In the genomic region with DNA sequence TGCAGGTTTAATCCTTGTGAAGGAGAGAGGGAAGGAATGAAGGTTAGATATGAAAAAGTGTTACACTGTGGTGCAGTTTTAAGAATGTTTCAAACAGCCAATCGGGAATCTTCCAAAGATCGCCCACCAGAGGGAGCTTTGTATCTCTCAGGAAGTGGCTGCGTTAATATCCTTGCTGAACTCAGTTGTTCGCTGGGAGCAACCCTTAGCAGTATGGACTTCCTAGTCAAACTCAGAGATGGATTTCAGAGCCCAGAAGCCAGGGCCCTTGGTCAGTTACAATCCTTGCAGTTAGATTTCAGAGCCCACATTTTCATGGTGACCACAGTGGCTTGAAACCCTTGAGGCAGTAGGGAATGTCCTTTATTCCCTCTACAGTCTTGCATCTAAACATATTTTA, we compare ENCODE assay signal across 8 cellular contexts.
DNase-seq lines count a peak whose midpoint lies in the region; ATAC-seq and TF ChIP-seq lines count a peak whose summit lies in the region.

No MANE protein-coding gene starts in this region.

- ATAC-seq in GM23338 (peak; percentile 95), mucosa of descending colon (peak; percentile 59), GM21737 (IDR thresholded peaks at IDR 0.05; ENCODE audit: unreplicated experiment) (no peak)

- H3K79me2 ChIP-seq in GM23338 (replicated peaks; ENCODE audit: insufficient read depth), result no peaks in the 10 kb centered on the region

- H3K4me1 ChIP-seq in GM23338 (ENCODE audit: insufficient read depth) (no peaks in the 10 kb centered on the region; the same call in 1 of the 2 replicates), mucosa of descending colon (ENCODE audit: low read depth) (no peaks in the 10 kb centered on the region)

- no peaks in the 10 kb centered on the region for H3K36me3 Mint-ChIP-seq in GM23338 (ENCODE audit: low read depth)

- no peaks in the 10 kb centered on the region for H3K9me2 ChIP-seq in GM23338 (ENCODE audit: insufficient read depth)

- H3K36me3 ChIP-seq in GM23338 (ENCODE audit: insufficient read depth), result no peaks in the 10 kb centered on the region
- no peaks in the 10 kb centered on the region for H3K36me3 ChIP-seq in mucosa of descending colon (ENCODE audit: low read depth)

- H3K27me3 ChIP-seq in GM23338 (ENCODE audit: insufficient read depth), result no peaks in the 10 kb centered on the region

- intact Hi-C loops in mucosa of descending colon (cut with DNase I, micrococcal nuclease), result loop anchor here (5.0 to 10.0 kb wide), 2 partner anchors 475 to 478 kb away; no protein-coding TSS in a partner anchor

- H3K9me3 Mint-ChIP-seq in GM23338, result no peaks in the 10 kb centered on the region

- peaks cover 2% of the 10 kb centered on the region for H3K27me3 Mint-ChIP-seq in GM23338 (ENCODE audit: insufficient read depth, low read depth, poor library complexity)

- H3K9me3 ChIP-seq in mucosa of descending colon, result no peaks in the 10 kb centered on the region

- no peak overlapping the region for H3K27ac Mint-ChIP-seq in GM23338

- H3K4me2 ChIP-seq in GM23338, result no peak overlapping the region

- no peak overlapping the region for H3K27ac ChIP-seq in GM23338 (ENCODE audit: low read depth)

- H2AFZ ChIP-seq in GM23338, result no peak overlapping the region

- no peak overlapping the region for H3K4me3 Mint-ChIP-seq in GM23338

- peaks cover 9% of the 10 kb centered on the region; the same call in 2 of the 3 replicates for H3K4me1 Mint-ChIP-seq in GM23338

- TF ChIP-seq CTCF in GM23338 (conservative IDR thresholded peaks at IDR 0.05; ENCODE audit: low read depth in 2 of 2), result peak; percentile 77
- TF ChIP-seq CTCF in mucosa of descending colon (IDR thresholded peaks at IDR 0.05), result no peak

- no peaks in the 10 kb centered on the region for H4K20me1 ChIP-seq in GM23338 (replicated peaks; ENCODE audit: insufficient read depth)

- DNase-seq in AML-193 (lab: John Stamatoyannopoulos, UW) (peak; percentile 1 to 34), GM23338 (ENCODE audit: low spot score) (peak; percentile 85), NCI-H82 (lab: John Stamatoyannopoulos, UW) (peak; percentile 82), dermis blood vessel endothelial cell (peak; percentile 9), mucosa of descending colon (peak in 1 of 3 donors; percentile 71), 8988T (no peak), activated gamma-delta T cell (lab: John Stamatoyannopoulos, UW) (no peak)

- no peaks in the 10 kb centered on the region for H3F3A ChIP-seq in GM23338 (replicated peaks; ENCODE audit: low read depth)

- H3K4me3 ChIP-seq in GM23338 (no peak overlapping the region), mucosa of descending colon (no peak overlapping the region)

TF ChIP-seq in GM23338, 12 proteins besides CTCF, POLR2A, EP300 and RAD21:
- TF ChIP-seq, protein P1, sequence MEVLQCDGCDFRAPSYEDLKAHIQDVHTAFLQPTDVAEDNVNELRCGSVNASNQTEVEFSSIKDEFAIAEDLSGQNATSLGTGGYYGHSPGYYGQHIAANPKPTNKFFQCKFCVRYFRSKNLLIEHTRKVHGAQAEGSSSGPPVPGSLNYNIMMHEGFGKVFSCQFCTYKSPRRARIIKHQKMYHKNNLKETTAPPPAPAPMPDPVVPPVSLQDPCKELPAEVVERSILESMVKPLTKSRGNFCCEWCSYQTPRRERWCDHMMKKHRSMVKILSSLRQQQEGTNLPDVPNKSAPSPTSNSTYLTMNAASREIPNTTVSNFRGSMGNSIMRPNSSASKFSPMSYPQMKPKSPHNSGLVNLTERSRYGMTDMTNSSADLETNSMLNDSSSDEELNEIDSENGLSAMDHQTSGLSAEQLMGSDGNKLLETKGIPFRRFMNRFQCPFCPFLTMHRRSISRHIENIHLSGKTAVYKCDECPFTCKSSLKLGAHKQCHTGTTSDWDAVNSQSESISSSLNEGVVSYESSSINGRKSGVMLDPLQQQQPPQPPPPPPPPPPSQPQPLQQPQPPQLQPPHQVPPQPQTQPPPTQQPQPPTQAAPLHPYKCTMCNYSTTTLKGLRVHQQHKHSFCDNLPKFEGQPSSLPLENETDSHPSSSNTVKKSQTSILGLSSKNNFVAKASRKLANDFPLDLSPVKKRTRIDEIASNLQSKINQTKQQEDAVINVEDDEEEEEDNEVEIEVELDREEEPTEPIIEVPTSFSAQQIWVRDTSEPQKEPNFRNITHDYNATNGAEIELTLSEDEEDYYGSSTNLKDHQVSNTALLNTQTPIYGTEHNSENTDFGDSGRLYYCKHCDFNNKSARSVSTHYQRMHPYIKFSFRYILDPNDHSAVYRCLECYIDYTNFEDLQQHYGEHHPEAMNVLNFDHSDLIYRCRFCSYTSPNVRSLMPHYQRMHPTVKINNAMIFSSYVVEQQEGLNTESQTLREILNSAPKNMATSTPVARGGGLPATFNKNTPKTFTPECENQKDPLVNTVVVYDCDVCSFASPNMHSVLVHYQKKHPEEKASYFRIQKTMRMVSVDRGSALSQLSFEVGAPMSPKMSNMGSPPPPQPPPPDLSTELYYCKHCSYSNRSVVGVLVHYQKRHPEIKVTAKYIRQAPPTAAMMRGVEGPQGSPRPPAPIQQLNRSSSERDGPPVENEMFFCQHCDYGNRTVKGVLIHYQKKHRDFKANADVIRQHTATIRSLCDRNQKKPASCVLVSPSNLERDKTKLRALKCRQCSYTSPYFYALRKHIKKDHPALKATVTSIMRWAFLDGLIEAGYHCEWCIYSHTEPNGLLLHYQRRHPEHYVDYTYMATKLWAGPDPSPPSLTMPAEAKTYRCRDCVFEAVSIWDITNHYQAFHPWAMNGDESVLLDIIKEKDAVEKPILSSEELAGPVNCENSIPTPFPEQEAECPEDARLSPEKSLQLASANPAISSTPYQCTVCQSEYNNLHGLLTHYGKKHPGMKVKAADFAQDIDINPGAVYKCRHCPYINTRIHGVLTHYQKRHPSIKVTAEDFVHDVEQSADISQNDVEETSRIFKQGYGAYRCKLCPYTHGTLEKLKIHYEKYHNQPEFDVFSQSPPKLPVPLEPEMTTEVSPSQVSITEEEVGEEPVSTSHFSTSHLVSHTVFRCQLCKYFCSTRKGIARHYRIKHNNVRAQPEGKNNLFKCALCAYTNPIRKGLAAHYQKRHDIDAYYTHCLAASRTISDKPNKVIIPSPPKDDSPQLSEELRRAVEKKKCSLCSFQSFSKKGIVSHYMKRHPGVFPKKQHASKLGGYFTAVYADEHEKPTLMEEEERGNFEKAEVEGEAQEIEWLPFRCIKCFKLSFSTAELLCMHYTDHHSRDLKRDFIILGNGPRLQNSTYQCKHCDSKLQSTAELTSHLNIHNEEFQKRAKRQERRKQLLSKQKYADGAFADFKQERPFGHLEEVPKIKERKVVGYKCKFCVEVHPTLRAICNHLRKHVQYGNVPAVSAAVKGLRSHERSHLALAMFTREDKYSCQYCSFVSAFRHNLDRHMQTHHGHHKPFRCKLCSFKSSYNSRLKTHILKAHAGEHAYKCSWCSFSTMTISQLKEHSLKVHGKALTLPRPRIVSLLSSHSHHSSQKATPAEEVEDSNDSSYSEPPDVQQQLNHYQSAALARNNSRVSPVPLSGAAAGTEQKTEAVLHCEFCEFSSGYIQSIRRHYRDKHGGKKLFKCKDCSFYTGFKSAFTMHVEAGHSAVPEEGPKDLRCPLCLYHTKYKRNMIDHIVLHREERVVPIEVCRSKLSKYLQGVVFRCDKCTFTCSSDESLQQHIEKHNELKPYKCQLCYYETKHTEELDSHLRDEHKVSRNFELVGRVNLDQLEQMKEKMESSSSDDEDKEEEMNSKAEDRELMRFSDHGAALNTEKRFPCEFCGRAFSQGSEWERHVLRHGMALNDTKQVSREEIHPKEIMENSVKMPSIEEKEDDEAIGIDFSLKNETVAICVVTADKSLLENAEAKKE (CRISPR knock-in tag; IDR thresholded peaks at IDR 0.05), result no peak
- TF ChIP-seq STAT1 (IDR thresholded peaks at IDR 0.05; ENCODE audit: unreplicated experiment) (no peak), ZNF114 (CRISPR knock-in tag; IDR thresholded peaks at IDR 0.05) (no peak)
- TF ChIP-seq, protein P2, sequence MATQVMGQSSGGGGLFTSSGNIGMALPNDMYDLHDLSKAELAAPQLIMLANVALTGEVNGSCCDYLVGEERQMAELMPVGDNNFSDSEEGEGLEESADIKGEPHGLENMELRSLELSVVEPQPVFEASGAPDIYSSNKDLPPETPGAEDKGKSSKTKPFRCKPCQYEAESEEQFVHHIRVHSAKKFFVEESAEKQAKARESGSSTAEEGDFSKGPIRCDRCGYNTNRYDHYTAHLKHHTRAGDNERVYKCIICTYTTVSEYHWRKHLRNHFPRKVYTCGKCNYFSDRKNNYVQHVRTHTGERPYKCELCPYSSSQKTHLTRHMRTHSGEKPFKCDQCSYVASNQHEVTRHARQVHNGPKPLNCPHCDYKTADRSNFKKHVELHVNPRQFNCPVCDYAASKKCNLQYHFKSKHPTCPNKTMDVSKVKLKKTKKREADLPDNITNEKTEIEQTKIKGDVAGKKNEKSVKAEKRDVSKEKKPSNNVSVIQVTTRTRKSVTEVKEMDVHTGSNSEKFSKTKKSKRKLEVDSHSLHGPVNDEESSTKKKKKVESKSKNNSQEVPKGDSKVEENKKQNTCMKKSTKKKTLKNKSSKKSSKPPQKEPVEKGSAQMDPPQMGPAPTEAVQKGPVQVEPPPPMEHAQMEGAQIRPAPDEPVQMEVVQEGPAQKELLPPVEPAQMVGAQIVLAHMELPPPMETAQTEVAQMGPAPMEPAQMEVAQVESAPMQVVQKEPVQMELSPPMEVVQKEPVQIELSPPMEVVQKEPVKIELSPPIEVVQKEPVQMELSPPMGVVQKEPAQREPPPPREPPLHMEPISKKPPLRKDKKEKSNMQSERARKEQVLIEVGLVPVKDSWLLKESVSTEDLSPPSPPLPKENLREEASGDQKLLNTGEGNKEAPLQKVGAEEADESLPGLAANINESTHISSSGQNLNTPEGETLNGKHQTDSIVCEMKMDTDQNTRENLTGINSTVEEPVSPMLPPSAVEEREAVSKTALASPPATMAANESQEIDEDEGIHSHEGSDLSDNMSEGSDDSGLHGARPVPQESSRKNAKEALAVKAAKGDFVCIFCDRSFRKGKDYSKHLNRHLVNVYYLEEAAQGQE (IDR thresholded peaks at IDR 0.05; ENCODE audit: unreplicated experiment), result no peak

Comparison
In these comparisons a context has a peak if more than half of its experiments do, and no peak if none do; other contexts are left out.
1. DNase-seq: peak in AML-193 (2 of 2), GM23338 (single experiment), NCI-H82 (single experiment) and dermis blood vessel endothelial cell (single experiment); none in 8988T (single experiment) and activated gamma-delta T cell (single experiment).